In the genomic region with DNA sequence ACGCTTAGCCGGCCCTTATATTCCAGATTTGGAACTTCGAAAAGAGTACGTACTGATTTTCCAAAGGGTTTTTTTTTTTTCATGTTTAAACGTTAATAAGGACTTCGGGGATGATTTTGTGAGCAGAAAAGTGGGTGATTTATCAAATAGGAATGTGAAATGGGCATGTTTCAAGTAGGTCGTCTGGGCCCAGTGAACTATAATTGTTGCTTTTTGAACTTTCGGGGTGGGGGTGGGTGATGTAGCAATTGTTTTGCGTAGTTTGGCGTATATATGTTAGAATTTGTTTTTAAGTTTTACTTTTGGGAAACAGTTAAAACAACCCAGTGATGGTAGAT, we compare ENCODE assay signal across 8 cellular contexts. TPM values are rescaled to one million over a fixed set of nuclear protein-coding genes. Genes with fewer than 3 reads are reported as not detected.
DNase-seq lines count a peak whose midpoint lies in the region; ATAC-seq, FAIRE-seq and TF ChIP-seq lines count a peak whose summit lies in the region.

No MANE protein-coding gene starts in this region.

- WGBS in liver: under 1% methylated on average over 10 of the region's 10 CpGs
- 0 to 1% methylated on average over 10 of the region's 10 CpGs for WGBS in transverse colon (ENCODE audit: low coverage in 1 of 2), 2 donors

- no peak for FAIRE-seq in astrocyte (lab: Jason Lieb, UNC)

- H3K4me3 Mint-ChIP-seq in activated T-cell treated with anti-CD3 and anti-CD28 coated beads, Interleukin-2, amount 50 U/mL, for 4 hours: peak overlapping the region; percentile 100
- H3K4me3 Mint-ChIP-seq in astrocyte (ENCODE audit: unreplicated experiment): peak overlapping the region; percentile 97

- no peak overlapping the region for H2AFZ ChIP-seq in astrocyte (ENCODE audit: low read depth, low read length)

- peak overlapping the region; percentile 100 for H3K27ac Mint-ChIP-seq in astrocyte (ENCODE audit: unreplicated experiment)

- TF ChIP-seq EP300 in transverse colon (IDR thresholded peaks at IDR 0.05; ENCODE audit: low read depth): no peak

- H3K36me3 ChIP-seq in astrocyte (ENCODE audit: insufficient read depth, low read length) (peaks cover 14% of the 10 kb centered on the region), liver (ENCODE audit: control insufficient read depth in 4 of 4, insufficient read depth in 3 of 4, low read depth in 1 of 4, low read length in 3 of 4) (peaks cover 0 to 2% (median 0%) of the 10 kb centered on the region in 4 donors), transverse colon (no peaks in the 10 kb centered on the region)

- H3K9me3 Mint-ChIP-seq in activated T-cell treated with anti-CD3 and anti-CD28 coated beads, Interleukin-2, amount 50 U/mL, for 4 hours: no peaks in the 10 kb centered on the region
- peaks cover 2% of the 10 kb centered on the region for H3K9me3 Mint-ChIP-seq in astrocyte (ENCODE audit: unreplicated experiment)

- peak overlapping the region; percentile 78 for H3K4me3 ChIP-seq in astrocyte (ENCODE audit: insufficient read depth, low read depth, low read length)
- peak overlapping the region; percentile 88 to 98 (median 94) for H3K4me3 ChIP-seq in liver (ENCODE audit: low read depth in 1 of 3, low read length in 3 of 3)
- H3K4me3 ChIP-seq in transverse colon: peak overlapping the region; percentile 73 to 98 (median 90)

- H3K9me3 ChIP-seq in astrocyte (ENCODE audit: insufficient read depth, low read depth, low read length): no peaks in the 10 kb centered on the region
- H3K9me3 ChIP-seq in liver (ENCODE audit: control insufficient read depth in 4 of 4, low read length in 3 of 4): no peaks in the 10 kb centered on the region
- no peaks in the 10 kb centered on the region for H3K9me3 ChIP-seq in transverse colon

- peak overlapping the region; percentile 97 for H3K27ac ChIP-seq in astrocyte (ENCODE audit: low read depth, low read length)
- peak overlapping the region; percentile 94 to 98 for H3K27ac ChIP-seq in liver (ENCODE audit: low read depth in 1 of 2, low read length in 2 of 2)
- H3K27ac ChIP-seq in transverse colon: peak overlapping the region; percentile 96 to 99 (median 98)

- H3K4me1 ChIP-seq in astrocyte (ENCODE audit: insufficient read depth, low read length) (peaks cover 36% of the 10 kb centered on the region), liver (ENCODE audit: control insufficient read depth in 4 of 4, insufficient read depth in 4 of 4, low read length in 3 of 4) (peaks cover 8 to 57% (median 39%) of the 10 kb centered on the region in 4 donors), transverse colon (peaks cover 17 to 72% (median 52%) of the 10 kb centered on the region in 4 donors)

- ATAC-seq in activated T-cell treated with anti-CD3 and anti-CD28 coated beads, Interleukin-2, amount 50 U/mL, for 4 hours: no peak
- no peak for ATAC-seq in GM19328 (IDR thresholded peaks at IDR 0.05; ENCODE audit: unreplicated experiment)

- no peak for TF ChIP-seq RAD21 in liver (IDR thresholded peaks at IDR 0.05)

- peak overlapping the region; percentile 89 for H3K4me2 ChIP-seq in astrocyte (ENCODE audit: low read length)

- peaks cover 32% of the 10 kb centered on the region for H3K36me3 Mint-ChIP-seq in activated T-cell treated with anti-CD3 and anti-CD28 coated beads, Interleukin-2, amount 50 U/mL, for 4 hours (ENCODE audit: insufficient read depth)
- no peaks in the 10 kb centered on the region for H3K36me3 Mint-ChIP-seq in astrocyte (ENCODE audit: low read depth, unreplicated experiment)

- peaks cover 63% of the 10 kb centered on the region for H3K4me1 Mint-ChIP-seq in activated T-cell treated with anti-CD3 and anti-CD28 coated beads, Interleukin-2, amount 50 U/mL, for 4 hours (ENCODE audit: low read depth)
- H3K4me1 Mint-ChIP-seq in astrocyte (ENCODE audit: low read depth, unreplicated experiment): peaks cover 34% of the 10 kb centered on the region

- TF ChIP-seq CTCF in astrocyte (IDR thresholded peaks at IDR 0.05; ENCODE audit: insufficient read depth, low read depth, low read length): no peak
- TF ChIP-seq CTCF in liver (IDR thresholded peaks at IDR 0.05; ENCODE audit: low read depth, low read length, missing input control): no peak
- no peak for TF ChIP-seq CTCF in transverse colon (IDR thresholded peaks at IDR 0.05)

- in situ Hi-C loops in transverse colon (cut with MboI; ENCODE audit: low pct_ligation_motif_present in 1 of 4, low pct_unique_long_range_greater_than_20kb in 1 of 4, low sequenced_read_pairs in 3 of 4): no loop called here

- H3K79me2 ChIP-seq in astrocyte (ENCODE audit: insufficient read depth, low read length): peaks cover 68% of the 10 kb centered on the region

- no peak for TF ChIP-seq POLR2A in transverse colon (IDR thresholded peaks at IDR 0.05)

- H3K9ac ChIP-seq in astrocyte (ENCODE audit: low read length) (peak overlapping the region; percentile 100), liver (ENCODE audit: low read depth in 1 of 2, low read length in 2 of 2) (peak overlapping the region; percentile 89 to 99)

- peaks cover 52% of the 10 kb centered on the region for H4K20me1 ChIP-seq in astrocyte (ENCODE audit: insufficient read depth, low read length)

- intact Hi-C loops in transverse colon (cut with DNase I; ENCODE audit: low total_unique reads): no loop called here

- no peaks in the 10 kb centered on the region for H3K27me3 Mint-ChIP-seq in activated T-cell treated with anti-CD3 and anti-CD28 coated beads, Interleukin-2, amount 50 U/mL, for 4 hours (ENCODE audit: low read depth)
- H3K27me3 Mint-ChIP-seq in astrocyte (ENCODE audit: low read depth, unreplicated experiment): no peaks in the 10 kb centered on the region

- H3K27me3 ChIP-seq in astrocyte (ENCODE audit: insufficient read depth, low read length) (no peaks in the 10 kb centered on the region), liver (ENCODE audit: control insufficient read depth in 4 of 4, insufficient read depth in 4 of 4, low read length in 3 of 4) (no peaks in the 10 kb centered on the region), transverse colon (no peaks in the 10 kb centered on the region)

- no peak for DNase-seq in activated T-cell treated with anti-CD3 and anti-CD28 coated beads, Interleukin-2, amount 50 U/mL, for 4 hours
- no peak for DNase-seq in activated T-cell treated with anti-CD3 and anti-CD28 coated beads, Interleukin-2, amount 50 U/mL, for 1 hour
- DNase-seq in astrocyte (ENCODE audit: low read depth): peak; percentile 62
- DNase-seq in transverse colon: no peak
- no peak for DNase-seq in Ammon's horn (ENCODE audit: low spot score)
- no peak for DNase-seq in 8988T

TF ChIP-seq in liver, 16 proteins besides CTCF, POLR2A, EP300 and RAD21:
- TF ChIP-seq HNF4A (conservative IDR thresholded peaks at IDR 0.05): peak in 1 of 2 donors; percentile 17
- no peak for TF ChIP-seq FOXA1 (IDR thresholded peaks at IDR 0.05)

RNA-seq across cellular contexts. Expression of a gene that starts 0.3 kb away (rescaled TPM):
- total RNA-seq in activated T-cell treated with anti-CD3 and anti-CD28 coated beads, Interleukin-2, amount 50 U/mL, for 4 hours: 1 to 10 TPM in 1 of 3 donors, under 1 TPM in 2; 0.18 to 1.1 (median 0.37) TPM
- total RNA-seq in astrocyte (5.7 and 6.1 TPM in 2 replicates), liver (100 to 1,000 TPM; 106 to 175 TPM), transverse colon (100 to 1,000 TPM in 1 of 4 donors, 10 to 100 TPM in 3; 63.9 to 130 (median 76.5) TPM)
- polyA plus RNA-seq in liver: 100 to 1,000 TPM in 1 of 2 donors, 10 to 100 TPM in 1; 63.3 to 101 TPM

RNA-seq across cellular contexts. Expression of a gene that starts 1.2 kb away (rescaled TPM):
- total RNA-seq in activated T-cell treated with anti-CD3 and anti-CD28 coated beads, Interleukin-2, amount 50 U/mL, for 4 hours: 100 to 1,000 TPM; 198 to 215 (median 208) TPM
- total RNA-seq in astrocyte (75.6 and 90.1 TPM in 2 replicates), liver (10 to 100 TPM; 24.5 to 32.7 TPM), transverse colon (10 to 100 TPM in 3 of 4 donors, 1 to 10 TPM in 1; 8.2 to 89.4 (median 57.1) TPM)
- 10 to 100 TPM; 18.2 to 38.4 TPM for polyA plus RNA-seq in liver
